10 cellular contexts compared by ENCODE assay signal in genomic region chr5:111703662-111704061, GRCh38. TPM values are rescaled to one million over a fixed set of nuclear protein-coding genes. Genes with fewer than 3 reads are reported as not detected.
DNase-seq lines count a peak whose midpoint lies in the region; ATAC-seq and TF ChIP-seq lines count a peak whose summit lies in the region.
"Had no signal": no experiment of that assay in that cellular context is flagged by ENCODE, and none has a peak within 500 bp of the region (broad histone marks: within the 10 kb centered on the region; RNA-seq: fewer than 3 reads in every experiment).

No MANE protein-coding gene starts in this region.

- H3K9me3 ChIP-seq in DND-41 (ENCODE audit: insufficient read depth, low read length, severe bottlenecking): no peaks in the 10 kb centered on the region
- no peaks in the 10 kb centered on the region for H3K9me3 ChIP-seq in lower lobe of right lung

- peak overlapping the region; percentile 62 for H3K9ac ChIP-seq in DND-41 (ENCODE audit: low read depth, low read length)

- intact Hi-C loops in lower lobe of right lung (cut with DNase I): no loop called here

- peak overlapping the region; percentile 8 to 54; a peak in 3 of 4 replicates for H3K4me3 ChIP-seq in DND-41 (ENCODE audit: low read depth in 1 of 2, low read length in 2 of 2)
- H3K4me3 ChIP-seq in lower lobe of right lung: no peak overlapping the region
- H3K4me3 ChIP-seq: cardiac muscle cell had no signal

- DNase-seq in DND-41 (peak; percentile 79), GM19238 (ENCODE audit: insufficient read length, low spot score) (peak; percentile 39), NOMO-1 treated with DMSO at 0.1 percent for 48 hours (lab: John Stamatoyannopoulos, UW; ENCODE audit: unreplicated experiment) (peak; percentile 88), lower lobe of right lung (no peak), globus pallidus (ENCODE audit: low spot score) (no peak), NCI-H446 treated with DMSO at 0.1 percent for 48 hours (lab: John Stamatoyannopoulos, UW) (no peak), NCI-H446 (lab: John Stamatoyannopoulos, UW) (no peak)
- DNase-seq: NCI-H1048 had no signal

- peak overlapping the region; percentile 66 for H2AFZ ChIP-seq in DND-41 (ENCODE audit: low read depth, low read length)

- H3K27ac ChIP-seq in DND-41 (ENCODE audit: low read length): peak overlapping the region; percentile 95
- no peak overlapping the region for H3K27ac ChIP-seq in lower lobe of right lung
- H3K27ac ChIP-seq: cardiac muscle cell had no signal

- no peaks in the 10 kb centered on the region for H3K27me3 ChIP-seq in DND-41 (ENCODE audit: insufficient read depth, low read length, poor library complexity)
- H3K27me3 ChIP-seq in lower lobe of right lung (ENCODE audit: low read depth): no peaks in the 10 kb centered on the region
- H3K27me3 ChIP-seq: cardiac muscle cell had no signal

- H3K79me2 ChIP-seq in DND-41 (ENCODE audit: insufficient read depth, low read length): 0 out of 2 replicates have a peak, but pooled peaks cover 2% of the 10 kb centered on the region

- H3K36me3 ChIP-seq in DND-41 (ENCODE audit: insufficient read depth, low read length) (no peaks in the 10 kb centered on the region), lower lobe of right lung (no peaks in the 10 kb centered on the region)
- H3K36me3 ChIP-seq: cardiac muscle cell had no signal

- H3K4me1 ChIP-seq in DND-41 (ENCODE audit: insufficient read depth, low read length) (peaks cover 36% of the 10 kb centered on the region), lower lobe of right lung (peaks cover under 1% of the 10 kb centered on the region)

- TF ChIP-seq CTCF in DND-41 (IDR thresholded peaks at IDR 0.05; ENCODE audit: borderline replicate concordance, extremely low read depth, low read length, poor library complexity, severe bottlenecking) (no peak), lower lobe of right lung (IDR thresholded peaks at IDR 0.05) (no peak)

- peak; percentile 94 for ATAC-seq in DND-41 (ENCODE audit: insufficient read depth, low read depth)
- peak; percentile 97 for ATAC-seq in HG02973 (IDR thresholded peaks at IDR 0.05; ENCODE audit: unreplicated experiment)
- ATAC-seq in lower lobe of right lung: no peak

- peak overlapping the region; percentile 74 for H3K4me2 ChIP-seq in DND-41 (ENCODE audit: insufficient read depth, low read length)

- no peaks in the 10 kb centered on the region for H4K20me1 ChIP-seq in DND-41 (ENCODE audit: insufficient read depth, low read length)

RNA-seq across cellular contexts. Expression of gene NREP, which starts 53.3 kb away (rescaled TPM):
- total RNA-seq in lower lobe of right lung: 21.6 TPM

Comparison
In these comparisons a context has a peak if more than half of its experiments do, and no peak if none do; other contexts are left out.
1. ATAC-seq: peak in DND-41 (single experiment) and HG02973 (single experiment); none in lower lobe of right lung (0 of 2).
2. DNase-seq: peak in DND-41 (single experiment), GM19238 (single experiment) and NOMO-1 treated with DMSO at 0.1 percent for 48 hours (single experiment); none in lower lobe of right lung (single experiment), globus pallidus (single experiment), NCI-H446 treated with DMSO at 0.1 percent for 48 hours (single experiment) and NCI-H446 (0 of 2).